ENCODE assay signal across 8 cellular contexts in genomic region chr15:64895285-64896065, GRCh38.
A peak's percentile ranks its signal among the peaks of the same experiment; 100 is the strongest.
DNase-seq lines count a peak whose midpoint lies in the region; ATAC-seq lines count a peak whose summit lies in the region.

No MANE protein-coding gene starts in this region.

- H3K4me1 ChIP-seq in duodenal mucosa (ENCODE audit: control insufficient read depth in 1 of 2, insufficient read depth in 2 of 2, low read length in 2 of 2) = peaks cover 52 to 65% of the 10 kb centered on the region in 2 donors
- peaks cover 42% of the 10 kb centered on the region for H3K4me1 ChIP-seq in mucosa of stomach (ENCODE audit: control insufficient read depth, insufficient read depth, low read length)

- DNase-seq in SKM-1 treated with dmso at 0.1 percent for 144 hours (lab: John Stamatoyannopoulos, UW; ENCODE audit: unreplicated experiment) (peak; percentile 78), NCI-H774 (lab: John Stamatoyannopoulos, UW) (no peak), NCI-H345 treated with DMSO at 0.1 percent for 48 hours (lab: John Stamatoyannopoulos, UW; ENCODE audit: unreplicated experiment) (no peak)

- H3K27me3 ChIP-seq in duodenal mucosa (ENCODE audit: control insufficient read depth in 1 of 2, insufficient read depth in 2 of 2, low read length in 2 of 2) (no peaks in the 10 kb centered on the region), mucosa of stomach (ENCODE audit: control insufficient read depth, insufficient read depth, low read length) (no peaks in the 10 kb centered on the region)

- peak overlapping the region; percentile 88 for H3K27ac ChIP-seq in duodenal mucosa (ENCODE audit: low read depth, low read length)

- H3K9me3 ChIP-seq in duodenal mucosa (ENCODE audit: control insufficient read depth in 1 of 2, low read length in 2 of 2) = no peaks in the 10 kb centered on the region
- no peaks in the 10 kb centered on the region for H3K9me3 ChIP-seq in mucosa of stomach (ENCODE audit: control insufficient read depth, low read length)

- no peaks in the 10 kb centered on the region for H3K36me3 ChIP-seq in duodenal mucosa (ENCODE audit: control insufficient read depth in 1 of 2, insufficient read depth in 2 of 2, low read length in 2 of 2)
- no peaks in the 10 kb centered on the region for H3K36me3 ChIP-seq in mucosa of stomach (ENCODE audit: control insufficient read depth, insufficient read depth, low read length)

- ATAC-seq in HG02759 (IDR thresholded peaks at IDR 0.05; ENCODE audit: unreplicated experiment) (peak; percentile 24), GM21526 (IDR thresholded peaks at IDR 0.05; ENCODE audit: low FRiP score, unreplicated experiment) (no peak)

- H3K9ac ChIP-seq in duodenal mucosa (ENCODE audit: low read depth in 1 of 2, low read length in 2 of 2) (peak overlapping the region; percentile 60 to 64), mucosa of stomach (ENCODE audit: low read length) (peak overlapping the region; percentile 45)

- H3K4me3 ChIP-seq in GM08714 (ENCODE audit: low read length) (peak overlapping the region; percentile 69; the same call in 1 of the 2 replicates), duodenal mucosa (ENCODE audit: low read depth in 1 of 2, low read length in 2 of 2) (peak overlapping the region; percentile 55 to 61), mucosa of stomach (ENCODE audit: low read length) (no peak overlapping the region)
